In the genomic region with DNA sequence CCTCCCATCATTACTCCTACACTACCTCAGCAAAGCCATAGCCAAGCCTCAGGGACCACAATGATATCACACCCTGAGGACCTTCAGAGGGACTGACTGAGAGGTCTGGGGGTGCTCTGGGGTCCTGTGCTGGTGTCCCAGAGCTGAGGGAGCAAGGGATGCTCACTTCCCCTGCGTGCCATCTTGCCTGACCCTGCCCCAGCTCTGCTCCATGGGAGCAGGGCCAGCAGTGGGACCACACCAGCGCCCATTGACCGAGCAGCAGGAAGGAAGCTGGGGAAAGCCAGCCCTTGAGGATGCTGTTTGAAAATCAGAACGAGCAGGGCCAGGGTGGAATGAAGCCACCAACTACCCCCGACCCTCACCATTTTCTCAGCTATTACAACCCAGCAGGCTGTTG, we compare ENCODE assay signal across 16 cellular contexts.
DNase-seq lines count a peak whose midpoint lies in the region; ATAC-seq and TF ChIP-seq lines count a peak whose summit lies in the region.
"Had no signal": no experiment of that assay in that cellular context is flagged by ENCODE, and none has a peak within 500 bp of the region (broad histone marks: within the 10 kb centered on the region; RNA-seq: fewer than 3 reads in every experiment).

No MANE protein-coding gene starts in this region.

- TF ChIP-seq CTCF in IMR-90 (conservative IDR thresholded peaks at IDR 0.05; ENCODE audit: low read depth, low read length): no peak
- no peak for TF ChIP-seq CTCF in hepatocyte (IDR thresholded peaks at IDR 0.05; ENCODE audit: poor library complexity)

- peak overlapping the region; percentile 0; the same call in 2 of the 3 replicates for H2BK15ac ChIP-seq in IMR-90 (ENCODE audit: low read depth, low read length)
- no peak overlapping the region for H2BK15ac ChIP-seq in neuronal stem cell (ENCODE audit: low read length)

- H2BK5ac ChIP-seq in IMR-90 (ENCODE audit: low read depth, low read length, poor library complexity, severe bottlenecking) (peak overlapping the region; percentile 51), neuronal stem cell (ENCODE audit: low read length) (no peak overlapping the region)

- H4K91ac ChIP-seq in IMR-90 (ENCODE audit: insufficient read depth, low read depth, low read length) (peak overlapping the region; percentile 56), neuronal stem cell (ENCODE audit: low read depth, low read length, poor library complexity) (no peak overlapping the region)

- H2AK9ac ChIP-seq in IMR-90 (replicated peaks; ENCODE audit: low read depth, low read length, poor library complexity): peak overlapping the region; percentile 74

- H3K9ac ChIP-seq in IMR-90 (ENCODE audit: low read depth, low read length) (peak overlapping the region; percentile 41; the same call in 1 of the 2 replicates), neuronal stem cell (ENCODE audit: low read depth, low read length, poor library complexity) (no peak overlapping the region)
- H3K9ac ChIP-seq: BLaER1 treated with 17β-estradiol and CSF1 and Interleukin-3, amounts not matched to agents 10 nM and 100 nM had no signal

- no peak overlapping the region for H2BK12ac ChIP-seq in neuronal stem cell (ENCODE audit: low read length)

- BruUV-seq in IMR-90 (replicated peaks; lab: Mats Ljungman, UMichigan): no TSS peak

- H3K4me3 ChIP-seq in IMR-90 (ENCODE audit: insufficient read depth, low read depth, low read length) (no peak overlapping the region), hepatocyte (no peak overlapping the region), neuronal stem cell (ENCODE audit: low read length in 2 of 2) (no peak overlapping the region)
- H3K4me3 ChIP-seq: BLaER1 treated with 17β-estradiol and CSF1 and Interleukin-3, amounts not matched to agents 10 nM and 100 nM had no signal

- no peaks in the 10 kb centered on the region for H3K9me2 ChIP-seq in hepatocyte (replicated peaks; ENCODE audit: insufficient read depth)

- H4K8ac ChIP-seq in IMR-90 (ENCODE audit: low read depth in 2 of 2, low read length in 2 of 2) (peak overlapping the region in 1 of 2 experiments; percentile 61; a peak in 1 of 4 replicates), neuronal stem cell (ENCODE audit: low read depth, low read length) (no peak overlapping the region)

- H3K14ac ChIP-seq in IMR-90 (replicated peaks; ENCODE audit: low read depth, low read length): peak overlapping the region; percentile 14
- H3K14ac ChIP-seq in neuronal stem cell (ENCODE audit: low read length): no peak overlapping the region

- H3K4ac ChIP-seq in IMR-90 (ENCODE audit: low read depth, low read length) (peak overlapping the region; percentile 77), neuronal stem cell (ENCODE audit: low read length) (no peak overlapping the region)

- TF ChIP-seq POLR2A in IMR-90 (IDR thresholded peaks at IDR 0.05; ENCODE audit: low read depth, low read length): no peak

- ATAC-seq in IMR-90 (ENCODE audit: low read depth): no peak

- DNase-seq in IMR-90 (no peak), hepatocyte (ENCODE audit: low spot score) (no peak), neuronal stem cell (ENCODE audit: low spot score) (no peak), hippocampal formation (lab: John Stamatoyannopoulos, UW) (no peak), AG20443 (ENCODE audit: low spot score) (no peak), H4 (ENCODE audit: low spot score) (no peak)
- DNase-seq: AML-193; BE2C; CD4-positive, alpha-beta T cell; CD8-positive, alpha-beta memory T cell; DMS 273 treated with DMSO at 0.1 percent for 48 hours; DMS79; GDM1; GOT3; H7 had no signal

- H4K20me1 ChIP-seq in IMR-90 (ENCODE audit: insufficient read depth, low read length): peaks cover 10% of the 10 kb centered on the region
- H4K20me1 ChIP-seq in hepatocyte (ENCODE audit: insufficient read depth, poor library complexity, severe bottlenecking): no peaks in the 10 kb centered on the region
- H4K20me1 ChIP-seq: BLaER1 treated with 17β-estradiol and CSF1 and Interleukin-3, amounts not matched to agents 10 nM and 100 nM had no signal

- peaks cover 19% of the 10 kb centered on the region for H3K4me1 ChIP-seq in IMR-90 (ENCODE audit: control insufficient read depth, insufficient read depth, low read length)
- H3K4me1 ChIP-seq in hepatocyte (ENCODE audit: insufficient read depth): peaks cover 24% of the 10 kb centered on the region
- H3K4me1 ChIP-seq in neuronal stem cell (ENCODE audit: control insufficient read depth in 2 of 2, insufficient read depth in 1 of 2, low read depth in 1 of 2, low read length in 2 of 2): peaks cover 0 to 5% of the 10 kb centered on the region in 2 donors
- H3K4me1 ChIP-seq: BE2C; BLaER1 treated with 17β-estradiol and CSF1 and Interleukin-3, amounts not matched to agents 10 nM and 100 nM had no signal

- H4K5ac ChIP-seq in IMR-90 (ENCODE audit: low read depth, low read length): peak overlapping the region; percentile 23

- no peak overlapping the region; the same call in 1 of the 2 replicates for H3K4me2 ChIP-seq in IMR-90 (ENCODE audit: low read depth, low read length)
- peak overlapping the region; percentile 39 for H3K4me2 ChIP-seq in hepatocyte
- no peak overlapping the region for H3K4me2 ChIP-seq in neuronal stem cell (ENCODE audit: insufficient read depth, low read length, poor library complexity, severe bottlenecking)
- H3K4me2 ChIP-seq: BLaER1 treated with 17β-estradiol and CSF1 and Interleukin-3, amounts not matched to agents 10 nM and 100 nM had no signal

- H3K79me1 ChIP-seq in IMR-90 (ENCODE audit: low read depth in 1 of 2, low read length in 2 of 2) (no peaks in the 10 kb centered on the region), neuronal stem cell (ENCODE audit: low read depth, low read length) (no peaks in the 10 kb centered on the region)

- peak overlapping the region; percentile 66 for H2AK5ac ChIP-seq in IMR-90 (ENCODE audit: low read depth, low read length)
- no peak overlapping the region for H2AK5ac ChIP-seq in neuronal stem cell (ENCODE audit: low read depth, low read length)

- WGBS in IMR-90 (ENCODE audit: extremely low coverage in 2 of 2, insufficient read length in 1 of 2), 2 experiments: 100% methylated on average over 1 of the region's 5 CpGs; no CpG with 5 or more reads in 1 of the 2 experiments
- 83% methylated on average over 5 of the region's 5 CpGs for WGBS in hepatocyte (ENCODE audit: low lambda C conversion rate, missing lambda C conversion rate)
- no CpG with 5 or more reads among the region's 5 CpGs for WGBS in neuronal stem cell (ENCODE audit: extremely low coverage in 2 of 2, insufficient read length in 2 of 2, insufficient replicate concordance in 1 of 2), 2 donors

- H3K9me1 ChIP-seq in IMR-90 (ENCODE audit: insufficient read depth, low read length): peaks cover 12% of the 10 kb centered on the region

- POLR2A ChIA-PET in IMR-90 (lab: Charles Lee; ENCODE audit: unreplicated experiment): interaction anchor here (1.2 kb wide), 1 partner anchor 35 kb away, joined by 5 read pairs; no protein-coding TSS in a partner anchor

- H3K56ac ChIP-seq in IMR-90 (ENCODE audit: extremely low read depth, insufficient read depth, low read length): 0 out of 2 replicates have a peak overlapping the region, but pooled peaks have one; percentile 52

- H3K18ac ChIP-seq in IMR-90 (ENCODE audit: low read depth, low read length) (peak overlapping the region; percentile 86), neuronal stem cell (ENCODE audit: low read length) (peak overlapping the region; percentile 1)

- TF ChIP-seq RAD21 in IMR-90 (IDR thresholded peaks at IDR 0.05; ENCODE audit: low read length): no peak

- H3K9me3 ChIP-seq in IMR-90 (ENCODE audit: control insufficient read depth, insufficient read depth, low read length) (no peaks in the 10 kb centered on the region), hepatocyte (ENCODE audit: low read depth) (no peaks in the 10 kb centered on the region), neuronal stem cell (replicated peaks in 1 of 2; ENCODE audit: control insufficient read depth in 2 of 2, insufficient read depth in 1 of 2, low read depth in 1 of 2, low read length in 2 of 2) (no peaks in the 10 kb centered on the region)
- H3K9me3 ChIP-seq: BE2C; BLaER1 treated with 17β-estradiol and CSF1 and Interleukin-3, amounts not matched to agents 10 nM and 100 nM had no signal

- CTCF ChIA-PET in IMR-90 (lab: Yijun Ruan, JAX): no interaction called here

- in situ Hi-C loops in IMR-90 (cut with MboI; ENCODE audit: low sequenced_read_pairs): no loop called here

- peak overlapping the region; percentile 70 for H2BK20ac ChIP-seq in IMR-90 (ENCODE audit: low read depth, low read length)

- H2AFZ ChIP-seq in IMR-90 (replicated peaks; ENCODE audit: low read length, poor library complexity) (no peak overlapping the region), hepatocyte (no peak overlapping the region), neuronal stem cell (ENCODE audit: low read length) (no peak overlapping the region)

- dilution Hi-C loops in IMR-90 (cut with HindIII; ENCODE audit: low sequenced_read_pairs, unreplicated experiment): no loop called here

- intact Hi-C loops in IMR-90 (cut with micrococcal nuclease): loop anchor here (1.0 to 2.0 kb wide), 3 partner anchors 36 to 183 kb away; partner anchors contain the start of gene HIPK2

- H2BK120ac ChIP-seq in IMR-90 (ENCODE audit: low read depth, low read length) (peak overlapping the region; percentile 80), neuronal stem cell (ENCODE audit: low read depth, low read length) (no peak overlapping the region)

- peak overlapping the region; percentile 86; the same call in 1 of the 2 replicates for H3K27ac ChIP-seq in IMR-90 (ENCODE audit: insufficient read depth, low read length)
- H3K27ac ChIP-seq in hepatocyte: no peak overlapping the region
- no peak overlapping the region for H3K27ac ChIP-seq in neuronal stem cell (replicated peaks; ENCODE audit: low read length)
- H3K27ac ChIP-seq: BLaER1 treated with 17β-estradiol and CSF1 and Interleukin-3, amounts not matched to agents 10 nM and 100 nM had no signal

- H3K36me3 ChIP-seq in IMR-90 (ENCODE audit: control insufficient read depth, insufficient read depth, low read length): peaks cover 5% of the 10 kb centered on the region; the same call in 1 of the 2 replicates
- H3K36me3 ChIP-seq in hepatocyte (replicated peaks; ENCODE audit: insufficient read depth, low read depth): no peaks in the 10 kb centered on the region
- H3K36me3 ChIP-seq in neuronal stem cell (replicated peaks in 1 of 2; ENCODE audit: control insufficient read depth in 2 of 2, insufficient read depth in 2 of 2, low read length in 2 of 2): no peaks in the 10 kb centered on the region
- H3K36me3 ChIP-seq: BE2C had no signal

- H3K79me2 ChIP-seq in hepatocyte: no peaks in the 10 kb centered on the region

- H3K23ac ChIP-seq in IMR-90 (ENCODE audit: low read depth, low read length) (peak overlapping the region; percentile 44; the same call in 1 of the 2 replicates), neuronal stem cell (ENCODE audit: low read depth, low read length, poor library complexity) (no peak overlapping the region)

- H3K27me3 ChIP-seq in IMR-90 (ENCODE audit: control insufficient read depth, insufficient read depth, low read length) (no peaks in the 10 kb centered on the region; the same call in 1 of the 2 replicates), hepatocyte (no peaks in the 10 kb centered on the region), neuronal stem cell (ENCODE audit: control insufficient read depth in 3 of 3, insufficient read depth in 3 of 3, low read depth in 1 of 3, low read length in 3 of 3) (peaks cover 0 to 4% (median 0%) of the 10 kb centered on the region in 3 experiments)
- H3K27me3 ChIP-seq: BE2C; BLaER1 treated with 17β-estradiol and CSF1 and Interleukin-3, amounts not matched to agents 10 nM and 100 nM had no signal
